ENCODE assay signal across 22 cellular contexts in genomic region chr2:38454081-38454480, GRCh38.
DNase-seq lines count a peak whose midpoint lies in the region; ATAC-seq, FAIRE-seq and TF ChIP-seq lines count a peak whose summit lies in the region.
"Had no signal": no experiment of that assay in that cellular context is flagged by ENCODE, and none has a peak within 500 bp of the region (broad histone marks: within the 10 kb centered on the region; RNA-seq: fewer than 3 reads in every experiment).

No MANE protein-coding gene starts in this region.

- no peaks in the 10 kb centered on the region for H3K36me3 Mint-ChIP-seq in nephron progenitor cell (ENCODE audit: low read depth)
- H3K36me3 Mint-ChIP-seq: CD8-positive, alpha-beta memory T cell had no signal

- CTCF ChIA-PET in RWPE1 (lab: Yijun Ruan, JAX): interaction anchor here (1.5 kb wide), 1 partner anchor 11 kb away, joined by 6 read pairs; no protein-coding TSS in a partner anchor

- peaks cover 17% of the 10 kb centered on the region for H3K27me3 Mint-ChIP-seq in nephron progenitor cell (ENCODE audit: low read depth, poor library complexity)

- no peak overlapping the region for H3K4me3 Mint-ChIP-seq in nephron progenitor cell
- H3K4me3 Mint-ChIP-seq: CD4-positive, CD25-positive, alpha-beta regulatory T cell; CD8-positive, alpha-beta memory T cell; H9 had no signal

- no peak for ATAC-seq in GM19452 (IDR thresholded peaks at IDR 0.05; ENCODE audit: unreplicated experiment)
- ATAC-seq: GM12878 had no signal

- POLR2A ChIA-PET in RWPE1 (lab: Yijun Ruan, JAX; ENCODE audit: low non-redundant PET): no interaction called here

- no peak overlapping the region for H2BK12ac ChIP-seq in trophoblast cell (ENCODE audit: low read length)

- H3K36me3 ChIP-seq in bronchial epithelial cell (ENCODE audit: control insufficient read depth, insufficient read depth, low read length): no peaks in the 10 kb centered on the region
- H3K36me3 ChIP-seq in esophagus squamous epithelium: no peaks in the 10 kb centered on the region
- H3K36me3 ChIP-seq in trophoblast cell (ENCODE audit: control insufficient read depth in 1 of 2, insufficient read depth in 2 of 2, low read length in 2 of 2): no peaks in the 10 kb centered on the region
- H3K36me3 ChIP-seq: BE2C had no signal

- H3K27ac Mint-ChIP-seq in nephron progenitor cell: no peak overlapping the region
- H3K27ac Mint-ChIP-seq: CD4-positive, CD25-positive, alpha-beta regulatory T cell; CD8-positive, alpha-beta memory T cell; H9 had no signal

- H3K4me1 Mint-ChIP-seq in nephron progenitor cell: no peaks in the 10 kb centered on the region
- H3K4me1 Mint-ChIP-seq: CD4-positive, CD25-positive, alpha-beta regulatory T cell; CD8-positive, alpha-beta memory T cell had no signal

- TF ChIP-seq CTCF in RWPE1 (conservative IDR thresholded peaks at IDR 0.05; ENCODE audit: low read depth): no peak
- no peak for TF ChIP-seq CTCF in bronchial epithelial cell (IDR thresholded peaks at IDR 0.05; ENCODE audit: insufficient read depth, low read length, severe bottlenecking)
- no peak for TF ChIP-seq CTCF in esophagus squamous epithelium (IDR thresholded peaks at IDR 0.05)
- no peak for TF ChIP-seq CTCF in nephron progenitor cell (IDR thresholded peaks at IDR 0.05)

- no peak overlapping the region for H4K12ac ChIP-seq in trophoblast cell (ENCODE audit: low read depth, low read length)

- H3K79me2 ChIP-seq in trophoblast cell (ENCODE audit: control insufficient read depth, insufficient read depth, low read length, poor library complexity): no peaks in the 10 kb centered on the region

- no peaks in the 10 kb centered on the region for H3K79me1 ChIP-seq in trophoblast cell (ENCODE audit: low read length)

- H3K27ac ChIP-seq in RWPE1 (no peak overlapping the region), esophagus squamous epithelium (peak overlapping the region in 3 of 4 donors; percentile 34 to 73 (median 59)), trophoblast cell (ENCODE audit: low read depth, low read length) (no peak overlapping the region)
- H3K27ac ChIP-seq: HL-60 had no signal

- intact Hi-C loops in esophagus squamous epithelium (cut with DNase I): no loop called here

- DNase-seq in RWPE1 (ENCODE audit: low spot score) (peak; percentile 42), bronchial epithelial cell (ENCODE audit: low read depth) (peak; percentile 84), esophagus squamous epithelium (lab: John Stamatoyannopoulos, UW) (no peak), trophoblast cell (peak; percentile 31 to 68), nephron progenitor cell (no peak)
- no peak for DNase-seq in activated T-cell treated with anti-CD3 and anti-CD28 coated beads, Interleukin-2, amount 50 U/mL, for 48 hours
- DNase-seq: ACHN; BE2C; C1 segment of cervical spinal cord; CD4-positive, CD25-positive, alpha-beta regulatory T cell; CD8-positive, alpha-beta memory T cell; COR-L47; DMS 273 treated with DMSO at 0.1 percent for 48 hours; DMS53; DND-41; EL; H9 had no signal

- H3K9me3 ChIP-seq in esophagus squamous epithelium (no peaks in the 10 kb centered on the region), trophoblast cell (ENCODE audit: insufficient read depth, low read depth, low read length) (no peaks in the 10 kb centered on the region)
- H3K9me3 ChIP-seq: BE2C had no signal

- FAIRE-seq in bronchial epithelial cell (lab: Jason Lieb, UNC): no peak
- FAIRE-seq: A204.1, GM12878, H1 had no signal

- no peak overlapping the region for H3K4ac ChIP-seq in trophoblast cell (ENCODE audit: low read depth, low read length)

- no peak overlapping the region for H3K14ac ChIP-seq in trophoblast cell (ENCODE audit: low read length)

- no peak overlapping the region for H2AK5ac ChIP-seq in trophoblast cell (ENCODE audit: low read length)

- H3K23ac ChIP-seq in trophoblast cell (ENCODE audit: low read length): no peak overlapping the region

- H4K91ac ChIP-seq in trophoblast cell (ENCODE audit: low read depth, low read length): no peak overlapping the region

- no peak overlapping the region for H4K8ac ChIP-seq in trophoblast cell (ENCODE audit: low read depth, low read length)

- H3K18ac ChIP-seq in trophoblast cell (ENCODE audit: low read length): no peak overlapping the region

- H2BK5ac ChIP-seq in trophoblast cell (ENCODE audit: low read depth, low read length, poor library complexity): no peak overlapping the region

- H3K9me3 Mint-ChIP-seq in nephron progenitor cell: no peaks in the 10 kb centered on the region
- H3K9me3 Mint-ChIP-seq: CD4-positive, CD25-positive, alpha-beta regulatory T cell; CD8-positive, alpha-beta memory T cell; H9 had no signal

- H3K4me1 ChIP-seq in esophagus squamous epithelium (peaks cover 1 to 31% (median 9%) of the 10 kb centered on the region in 3 donors), trophoblast cell (ENCODE audit: control insufficient read depth in 1 of 2, insufficient read depth in 2 of 2, low read length in 2 of 2) (no peaks in the 10 kb centered on the region)
- H3K4me1 ChIP-seq: BE2C had no signal

- no peak overlapping the region for H3K9ac ChIP-seq in trophoblast cell (ENCODE audit: low read length)

- no peak overlapping the region for H2AFZ ChIP-seq in trophoblast cell (ENCODE audit: insufficient read depth, low read length, poor library complexity)

- H2BK120ac ChIP-seq in trophoblast cell (ENCODE audit: insufficient read depth, low read length, poor library complexity): no peak overlapping the region

- 60 to 75% methylated on average over 4 of the region's 4 CpGs for WGBS in esophagus squamous epithelium, 2 donors
- no CpG with 5 or more reads among the region's 4 CpGs for WGBS in trophoblast cell (ENCODE audit: extremely low coverage, insufficient coverage, insufficient read length)

- H3K4me2 ChIP-seq in trophoblast cell (ENCODE audit: low read length): no peak overlapping the region

- H3K4me3 ChIP-seq in bronchial epithelial cell (ENCODE audit: low read depth, low read length) (no peak overlapping the region), esophagus squamous epithelium (no peak overlapping the region), trophoblast cell (ENCODE audit: low read depth, low read length) (no peak overlapping the region)
- H3K4me3 ChIP-seq: GM12878 had no signal

- TF ChIP-seq POLR2A in esophagus squamous epithelium (IDR thresholded peaks at IDR 0.05): no peak

- H3K27me3 ChIP-seq in bronchial epithelial cell (ENCODE audit: control insufficient read depth, insufficient read depth, low read length): no peaks in the 10 kb centered on the region
- no peaks in the 10 kb centered on the region for H3K27me3 ChIP-seq in esophagus squamous epithelium
- H3K27me3 ChIP-seq in trophoblast cell (ENCODE audit: insufficient read depth, low read length): no peaks in the 10 kb centered on the region
- H3K27me3 ChIP-seq: BE2C had no signal

Comparison
In these comparisons a context has a peak if more than half of its experiments do, and no peak if none do; other contexts are left out.
1. DNase-seq: peak in RWPE1 (single experiment), bronchial epithelial cell (single experiment) and trophoblast cell (2 of 2); none in esophagus squamous epithelium (single experiment), activated T-cell treated with anti-CD3 and anti-CD28 coated beads, Interleukin-2, amount 50 U/mL, for 48 hours (0 of 2) and nephron progenitor cell (single experiment).
2. H3K27ac ChIP-seq: peak in esophagus squamous epithelium (3 of 4); none in RWPE1 (single experiment) and trophoblast cell (single experiment).